12 cellular contexts compared by ENCODE assay signal in genomic region chr4:40306991-40307390, GRCh38. TPM values are rescaled to one million over a fixed set of nuclear protein-coding genes. Genes with fewer than 3 reads are reported as not detected.
DNase-seq lines count a peak whose midpoint lies in the region; ATAC-seq and TF ChIP-seq lines count a peak whose summit lies in the region.
"Had no signal": no experiment of that assay in that cellular context is flagged by ENCODE, and none has a peak within 500 bp of the region (broad histone marks: within the 10 kb centered on the region; RNA-seq: fewer than 3 reads in every experiment).

No MANE protein-coding gene starts in this region.

- H3K27ac ChIP-seq in upper lobe of right lung (peak overlapping the region; percentile 27), GM23248 (no peak overlapping the region)
- H3K27ac ChIP-seq: parathyroid adenoma had no signal

- no peak overlapping the region for H3K4me2 ChIP-seq in GM23248 (ENCODE audit: unreplicated experiment)

- no peak overlapping the region for H3K4me3 ChIP-seq in upper lobe of right lung
- H3K4me3 ChIP-seq in GM23248, result no peak overlapping the region
- H3K4me3 ChIP-seq: adrenal gland had no signal

- no peaks in the 10 kb centered on the region for H3K27me3 ChIP-seq in upper lobe of right lung
- H3K27me3 ChIP-seq in GM23248 (replicated peaks; ENCODE audit: insufficient read depth), result no peaks in the 10 kb centered on the region
- H3K27me3 ChIP-seq: adrenal gland had no signal

- peak overlapping the region; percentile 80 for H3K4me3 Mint-ChIP-seq in activated naive CD4-positive, alpha-beta T cell treated with anti-CD3 and anti-CD28 coated beads, Interleukin-2, amount 50 U/mL, for 24 hours
- H3K4me3 Mint-ChIP-seq in activated CD4-positive, alpha-beta memory T cell treated with anti-CD3 and anti-CD28 coated beads, Interleukin-2, amount 10 ng/mL, durations not matched to agents 7 days and 5 days, result peak overlapping the region; percentile 65
- peak overlapping the region; percentile 76 to 86 (median 85) for H3K4me3 Mint-ChIP-seq in immature natural killer cell

- no peak for DNase-seq in activated naive CD4-positive, alpha-beta T cell treated with Interleukin-2 at 50 U/mL for 16 hours
- no peak for DNase-seq in activated CD4-positive, alpha-beta memory T cell treated with anti-CD3 and anti-CD28 coated beads, Interleukin-2, amount 10 ng/mL, durations not matched to agents 7 days and 5 days
- DNase-seq in immature natural killer cell, result no peak
- no peak for DNase-seq in upper lobe of right lung
- DNase-seq in Ammon's horn (ENCODE audit: low spot score), result no peak
- DNase-seq in SK-N-DZ (ENCODE audit: low spot score), result no peak
- DNase-seq in GM23248, result no peak
- DNase-seq: NCI-H2081 had no signal

- H3K4me1 Mint-ChIP-seq in activated naive CD4-positive, alpha-beta T cell treated with anti-CD3 and anti-CD28 coated beads, Interleukin-2, amount 50 U/mL, for 24 hours, result peaks cover 91% of the 10 kb centered on the region
- H3K4me1 Mint-ChIP-seq in activated CD4-positive, alpha-beta memory T cell treated with anti-CD3 and anti-CD28 coated beads, Interleukin-2, amount 10 ng/mL, durations not matched to agents 7 days and 5 days, result peaks cover 80% of the 10 kb centered on the region
- H3K4me1 Mint-ChIP-seq in immature natural killer cell, result peaks cover 67 to 72% of the 10 kb centered on the region in 2 donors

- in situ Hi-C loops in GM23248 (cut with MboI), result loop anchor here (25.0 kb wide), 1 partner anchor 620 kb away; the partner anchor contains the start of gene UBE2K

- peaks cover 14% of the 10 kb centered on the region for H3K4me1 ChIP-seq in upper lobe of right lung
- H3K4me1 ChIP-seq in GM23248 (ENCODE audit: insufficient read depth), result no peaks in the 10 kb centered on the region
- H3K4me1 ChIP-seq: parathyroid adenoma had no signal

- no peaks in the 10 kb centered on the region for H3K27me3 Mint-ChIP-seq in activated naive CD4-positive, alpha-beta T cell treated with anti-CD3 and anti-CD28 coated beads, Interleukin-2, amount 50 U/mL, for 24 hours
- no peaks in the 10 kb centered on the region for H3K27me3 Mint-ChIP-seq in activated CD4-positive, alpha-beta memory T cell treated with anti-CD3 and anti-CD28 coated beads, Interleukin-2, amount 10 ng/mL, durations not matched to agents 7 days and 5 days
- H3K27me3 Mint-ChIP-seq in immature natural killer cell (ENCODE audit: low read depth in 3 of 3), result peaks cover 0 to 9% (median 7%) of the 10 kb centered on the region in 3 donors

- peaks cover 5% of the 10 kb centered on the region for H3K9me3 Mint-ChIP-seq in activated naive CD4-positive, alpha-beta T cell treated with anti-CD3 and anti-CD28 coated beads, Interleukin-2, amount 50 U/mL, for 24 hours
- H3K9me3 Mint-ChIP-seq in activated CD4-positive, alpha-beta memory T cell treated with anti-CD3 and anti-CD28 coated beads, Interleukin-2, amount 10 ng/mL, durations not matched to agents 7 days and 5 days, result peaks cover 6% of the 10 kb centered on the region
- H3K9me3 Mint-ChIP-seq in immature natural killer cell, result peaks cover 0 to 1% (median 0%) of the 10 kb centered on the region in 6 donors

- H3K9ac ChIP-seq in GM23248, result no peak overlapping the region
- H3K9ac ChIP-seq: parathyroid adenoma had no signal

- no peaks in the 10 kb centered on the region for H4K20me1 ChIP-seq in GM23248 (ENCODE audit: insufficient read depth)

- no peak for ATAC-seq in upper lobe of right lung

- POLR2A ChIA-PET in activated CD4-positive, alpha-beta memory T cell treated with anti-CD3 and anti-CD28 coated beads, Interleukin-2, amount 10 ng/mL, durations not matched to agents 7 days and 5 days (lab: Charles Lee), result interaction anchor here (0.8 to 10.6 kb wide), 29 partner anchors 10 to 250 kb away, joined by 3 to 143 read pairs (median 8); partner anchors contain the start of genes N4BP2 and RHOH

- CTCF ChIA-PET in activated CD4-positive, alpha-beta memory T cell treated with anti-CD3 and anti-CD28 coated beads, Interleukin-2, amount 10 ng/mL, durations not matched to agents 7 days and 5 days (lab: Charles Lee), result interaction anchor here (0.5 to 9.1 kb wide), 14 partner anchors 10 to 251 kb away, joined by 3 to 97 read pairs (median 8); partner anchors contain the start of gene N4BP2

- no peaks in the 10 kb centered on the region for H3K9me2 ChIP-seq in GM23248 (ENCODE audit: insufficient read depth)

- 58 to 63% methylated on average over 3 of the region's 3 CpGs for WGBS in GM23248 (ENCODE audit: low coverage in 1 of 2, low lambda C conversion rate in 2 of 2, missing lambda C conversion rate in 2 of 2), 2 experiments

- no peaks in the 10 kb centered on the region for H3K9me3 ChIP-seq in upper lobe of right lung
- H3K9me3 ChIP-seq in GM23248 (ENCODE audit: low read depth), result no peaks in the 10 kb centered on the region
- H3K9me3 ChIP-seq: adrenal gland had no signal

- peaks cover 2% of the 10 kb centered on the region for H3K36me3 Mint-ChIP-seq in activated naive CD4-positive, alpha-beta T cell treated with anti-CD3 and anti-CD28 coated beads, Interleukin-2, amount 50 U/mL, for 24 hours
- H3K36me3 Mint-ChIP-seq in activated CD4-positive, alpha-beta memory T cell treated with anti-CD3 and anti-CD28 coated beads, Interleukin-2, amount 10 ng/mL, durations not matched to agents 7 days and 5 days (ENCODE audit: low read depth), result peaks cover 13% of the 10 kb centered on the region
- no peaks in the 10 kb centered on the region for H3K36me3 Mint-ChIP-seq in immature natural killer cell

- no peaks in the 10 kb centered on the region for H3K36me3 ChIP-seq in upper lobe of right lung
- no peaks in the 10 kb centered on the region for H3K36me3 ChIP-seq in GM23248 (ENCODE audit: low read depth)
- H3K36me3 ChIP-seq: adrenal gland had no signal

- H3F3A ChIP-seq in GM23248 (ENCODE audit: insufficient read depth), result no peaks in the 10 kb centered on the region

- H2AFZ ChIP-seq in GM23248, result no peak overlapping the region
- H2AFZ ChIP-seq: parathyroid adenoma had no signal

- H3K79me2 ChIP-seq in GM23248 (ENCODE audit: insufficient read depth), result no peaks in the 10 kb centered on the region
- H3K79me2 ChIP-seq: parathyroid adenoma had no signal

- TF ChIP-seq CTCF in upper lobe of right lung (IDR thresholded peaks at IDR 0.05), result no peak

- peak overlapping the region; percentile 93 for H3K27ac Mint-ChIP-seq in activated naive CD4-positive, alpha-beta T cell treated with anti-CD3 and anti-CD28 coated beads, Interleukin-2, amount 50 U/mL, for 24 hours
- H3K27ac Mint-ChIP-seq in activated CD4-positive, alpha-beta memory T cell treated with anti-CD3 and anti-CD28 coated beads, Interleukin-2, amount 10 ng/mL, durations not matched to agents 7 days and 5 days, result peak overlapping the region; percentile 98
- peak overlapping the region; percentile 86 to 95 (median 92) for H3K27ac Mint-ChIP-seq in immature natural killer cell

- intact Hi-C loops in upper lobe of right lung (cut with DNase I), result loop anchor here (10.0 kb wide), 1 partner anchor 162 kb away; no protein-coding TSS in a partner anchor

RNA-seq across cellular contexts. Expression of gene CHRNA9, which starts 28.1 kb away (rescaled TPM):
- not detected for total RNA-seq in activated CD4-positive, alpha-beta memory T cell treated with anti-CD3 and anti-CD28 coated beads, Interleukin-2, amount 10 ng/mL, durations not matched to agents 7 days and 5 days
- polyA plus RNA-seq in immature natural killer cell (not detected), GM23248 (2016; fragmentation: Nextera tagmentation; extraction: Ambion mirVana) (0.41 and 1.2 TPM in 2 replicates)
- not detected for total RNA-seq in upper lobe of right lung
- 22.3 and 23.4 TPM in 2 replicates for polyA plus RNA-seq in SK-N-DZ (2014; cell fraction: cytosol; rRNA removed)
- 6.9 and 7.5 TPM in 2 replicates for polyA plus RNA-seq in SK-N-DZ (2014; cell fraction: nucleus; rRNA removed)
- 0.51 and 0.97 TPM in 2 replicates for total RNA-seq in GM23248 (2014; rRNA removed; shearing (Covaris generic))
- total RNA-seq: adrenal gland, lung microvascular endothelial cell had no signal
- polyA plus RNA-seq: adrenal gland had no signal
